8 cellular contexts compared by ENCODE assay signal in the genomic region with DNA sequence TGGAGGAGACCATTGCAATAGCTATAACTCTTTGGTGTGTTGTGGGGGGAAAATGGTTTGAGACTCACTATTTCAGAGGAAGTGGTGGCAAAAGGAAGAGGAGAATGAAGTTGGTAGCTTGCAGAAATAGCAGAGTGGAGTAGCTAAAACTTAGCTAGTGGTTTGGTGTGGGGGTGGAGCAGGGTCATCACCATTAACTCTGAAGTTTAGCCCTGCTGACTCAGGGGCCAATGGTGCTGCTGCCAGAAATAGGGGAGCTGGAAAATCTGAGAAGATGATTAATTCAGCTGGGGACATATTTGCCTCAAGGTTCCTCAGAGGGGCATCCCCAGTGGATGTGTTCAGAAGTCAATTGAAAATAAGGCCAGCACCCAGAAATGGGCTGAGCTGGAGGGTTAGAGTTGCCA.
A peak's percentile ranks its signal among the peaks of the same experiment; 100 is the strongest.
DNase-seq lines count a peak whose midpoint lies in the region; ATAC-seq and TF ChIP-seq lines count a peak whose summit lies in the region.

No MANE protein-coding gene starts in this region.

- no peak overlapping the region for H3K4me3 Mint-ChIP-seq in type B pancreatic cell

- peaks cover 50% of the 10 kb centered on the region for H3K27me3 Mint-ChIP-seq in type B pancreatic cell

- DNase-seq in SIG-M5 treated with dmso at 0.1 percent for 504 hours (lab: John Stamatoyannopoulos, UW; ENCODE audit: unreplicated experiment) (peak; percentile 46), SIG-M5 (lab: John Stamatoyannopoulos, UW) (no peak), glomerular visceral epithelial cell (ENCODE audit: extremely low spot score) (peak; percentile 68), upper lobe of left lung (no peak), HPDE6-E6E7 (ENCODE audit: extremely low spot score) (no peak), type B pancreatic cell (ENCODE audit: extremely low spot score, unreplicated experiment) (no peak), cerebellar nuclear complex (lab: John Stamatoyannopoulos, UW) (no peak)
- peak; percentile 57 to 70 for DNase-seq in activated CD4-positive, alpha-beta T cell treated with anti-CD3 and anti-CD28 coated beads, Interleukin-2, amount 50 U/mL, for 4 hours

- peaks cover 16 to 26% (median 20%) of the 10 kb centered on the region in 4 donors for H3K4me1 ChIP-seq in upper lobe of left lung

- no peak overlapping the region for H3K27ac Mint-ChIP-seq in type B pancreatic cell

- ATAC-seq in upper lobe of left lung (ENCODE audit: low FRiP score in 2 of 2): peak in 1 of 2 donors; percentile 22

- peak overlapping the region; percentile 64 to 80 (median 65) for H3K27ac ChIP-seq in upper lobe of left lung

- H3K36me3 ChIP-seq in upper lobe of left lung: no peaks in the 10 kb centered on the region

- H3K9me3 ChIP-seq in upper lobe of left lung: no peaks in the 10 kb centered on the region

- no peaks in the 10 kb centered on the region for H3K36me3 Mint-ChIP-seq in type B pancreatic cell

- H3K4me1 Mint-ChIP-seq in type B pancreatic cell (ENCODE audit: unreplicated experiment): peaks cover 26% of the 10 kb centered on the region

- H3K27me3 ChIP-seq in upper lobe of left lung: no peaks in the 10 kb centered on the region

- TF ChIP-seq POLR2A in upper lobe of left lung (IDR thresholded peaks at IDR 0.05): no peak

- no peak overlapping the region for H3K4me3 ChIP-seq in upper lobe of left lung

- H3K9me3 Mint-ChIP-seq in type B pancreatic cell: no peaks in the 10 kb centered on the region

- TF ChIP-seq EP300 in upper lobe of left lung (IDR thresholded peaks at IDR 0.05): no peak

- TF ChIP-seq CTCF in upper lobe of left lung (IDR thresholded peaks at IDR 0.05) (no peak), type B pancreatic cell (conservative IDR thresholded peaks at IDR 0.05) (no peak)

Comparison
In these comparisons a context has a peak if more than half of its experiments do, and no peak if none do; other contexts are left out.
1. DNase-seq: peak in SIG-M5 treated with dmso at 0.1 percent for 504 hours (single experiment), activated CD4-positive, alpha-beta T cell treated with anti-CD3 and anti-CD28 coated beads, Interleukin-2, amount 50 U/mL, for 4 hours (2 of 2) and glomerular visceral epithelial cell (single experiment); none in SIG-M5 (single experiment), upper lobe of left lung (0 of 2), HPDE6-E6E7 (single experiment), type B pancreatic cell (single experiment) and cerebellar nuclear complex (0 of 2).